ENCODE assay signal across 13 cellular contexts in genomic region chr1:228865613-228866320, GRCh38.
DNase-seq lines count a peak whose midpoint lies in the region; ATAC-seq, FAIRE-seq and TF ChIP-seq lines count a peak whose summit lies in the region.
"Had no signal": no experiment of that assay in that cellular context is flagged by ENCODE, and none has a peak within 500 bp of the region (broad histone marks: within the 10 kb centered on the region; RNA-seq: fewer than 3 reads in every experiment).

No MANE protein-coding gene starts in this region.

- H3K9ac ChIP-seq in HepG2 (ENCODE audit: insufficient read depth, low read depth, low read length) (peak overlapping the region; percentile 59), liver (ENCODE audit: low read depth in 1 of 2, low read length in 2 of 2) (no peak overlapping the region)

- TF ChIP-seq POLR2A in HepG2 (IDR thresholded peaks at IDR 0.05; ENCODE audit: insufficient read depth in 1 of 2, low read depth in 2 of 2, low read length in 2 of 2) (no peak), right lobe of liver (IDR thresholded peaks at IDR 0.05) (no peak), esophagus muscularis mucosa (IDR thresholded peaks at IDR 0.05; ENCODE audit: low read depth) (no peak)

- ATAC-seq in HepG2: no peak
- ATAC-seq in right lobe of liver: no peak
- ATAC-seq in HG03521 (IDR thresholded peaks at IDR 0.05; ENCODE audit: unreplicated experiment): no peak
- no peak for ATAC-seq in GM18498 (IDR thresholded peaks at IDR 0.05; ENCODE audit: unreplicated experiment)
- ATAC-seq in GM19328 (IDR thresholded peaks at IDR 0.05; ENCODE audit: unreplicated experiment): no peak

- TF ChIP-seq CTCF in HepG2 (CRISPR knock-in tag; IDR thresholded peaks at IDR 0.05) (no peak), right lobe of liver (IDR thresholded peaks at IDR 0.05) (no peak), liver (IDR thresholded peaks at IDR 0.05; ENCODE audit: low read depth, low read length, missing input control) (no peak), esophagus muscularis mucosa (IDR thresholded peaks at IDR 0.05) (no peak)

- in situ Hi-C loops in HepG2 (cut with HindIII; ENCODE audit: extremely low pct_ligation_motif_present, low pct_unique_long_range_greater_than_20kb): no loop called here

- TF ChIP-seq RAD21 in HepG2 (CRISPR knock-in tag; IDR thresholded peaks at IDR 0.05) (no peak), liver (IDR thresholded peaks at IDR 0.05) (no peak)

- H2AFZ ChIP-seq in HepG2 (ENCODE audit: low read length): no peak overlapping the region

- H3K79me2 ChIP-seq in HepG2 (ENCODE audit: insufficient read depth, low read length): no peaks in the 10 kb centered on the region

- H3K4me3 ChIP-seq in HepG2 (replicated peaks in 1 of 3; ENCODE audit: insufficient read depth in 1 of 3, low read depth in 2 of 3, low read length in 3 of 3): peak overlapping the region in 2 of 3 experiments; percentile 46 to 49; a peak in 3 of 6 replicates
- no peak overlapping the region for H3K4me3 ChIP-seq in right lobe of liver
- H3K4me3 ChIP-seq in liver (ENCODE audit: low read depth in 1 of 3, low read length in 3 of 3): no peak overlapping the region
- H3K4me3 ChIP-seq in esophagus muscularis mucosa: no peak overlapping the region

- H3K4me1 ChIP-seq in HepG2 (ENCODE audit: insufficient read depth, low read length): peaks cover 92% of the 10 kb centered on the region
- peaks cover 0 to 42% (median 16%) of the 10 kb centered on the region in 4 donors for H3K4me1 ChIP-seq in right lobe of liver
- H3K4me1 ChIP-seq in liver (ENCODE audit: control insufficient read depth in 4 of 4, insufficient read depth in 4 of 4, low read length in 3 of 4): peaks cover 6 to 41% (median 34%) of the 10 kb centered on the region in 4 donors
- H3K4me1 ChIP-seq in esophagus muscularis mucosa: peaks cover 0 to 18% (median 8%) of the 10 kb centered on the region in 4 donors

- H3K36me3 ChIP-seq in HepG2 (replicated peaks in 1 of 2; ENCODE audit: control insufficient read depth in 1 of 2, insufficient read depth in 2 of 2, low read length in 2 of 2) (no peaks in the 10 kb centered on the region), right lobe of liver (no peaks in the 10 kb centered on the region), liver (ENCODE audit: control insufficient read depth in 4 of 4, insufficient read depth in 3 of 4, low read depth in 1 of 4, low read length in 3 of 4) (no peaks in the 10 kb centered on the region), esophagus muscularis mucosa (no peaks in the 10 kb centered on the region)

- CTCF ChIA-PET in HepG2 (lab: Yijun Ruan, JAX; ENCODE audit: low intra/inter-chr PET ratio, low total read pairs): no interaction called here

- H3K27ac ChIP-seq in HepG2 (ENCODE audit: extremely low read length, insufficient read depth, low read length) (peak overlapping the region; percentile 69), right lobe of liver (peak overlapping the region in 1 of 3 donors; percentile 65), liver (ENCODE audit: low read depth in 1 of 2, low read length in 2 of 2) (peak overlapping the region; percentile 40 to 52), esophagus muscularis mucosa (replicated peaks in 1 of 4) (no peak overlapping the region)

- POLR2A ChIA-PET in HepG2 (lab: Yijun Ruan, JAX): interaction anchor here (0.9 to 1.2 kb wide), 3 partner anchors 8 to 28 kb away, joined by 3 to 5 read pairs (median 5); no protein-coding TSS in a partner anchor

- no peaks in the 10 kb centered on the region for H3K9me3 ChIP-seq in HepG2 (ENCODE audit: low read length)
- H3K9me3 ChIP-seq in right lobe of liver: no peaks in the 10 kb centered on the region
- no peaks in the 10 kb centered on the region for H3K9me3 ChIP-seq in liver (ENCODE audit: control insufficient read depth in 4 of 4, low read length in 3 of 4)
- no peaks in the 10 kb centered on the region for H3K9me3 ChIP-seq in esophagus muscularis mucosa

- DNase-seq in HepG2 (ENCODE audit: low spot score) (no peak), right lobe of liver (no peak), NCI-H69 (lab: John Stamatoyannopoulos, UW) (peak; percentile 43), esophagus muscularis mucosa (ENCODE audit: extremely low spot score) (no peak)
- DNase-seq: foreskin fibroblast; SIG-M5; stimulated activated CD4-positive, alpha-beta T cell treated with anti-CD3 and anti-CD28 coated beads, Interleukin-2, amount 100 ng/mL, for 48 hours had no signal

- WGBS in HepG2 (ENCODE audit: low lambda C conversion rate): 74% methylated on average over 7 of the region's 7 CpGs
- WGBS in right lobe of liver (ENCODE audit: insufficient coverage, low coverage, low lambda C conversion rate, missing lambda C conversion rate): 69% methylated on average over 4 of the region's 7 CpGs
- WGBS in liver: 78% methylated on average over 7 of the region's 7 CpGs
- WGBS in esophagus muscularis mucosa: 88% methylated on average over 7 of the region's 7 CpGs

- peak overlapping the region; percentile 78 for H3K4me2 ChIP-seq in HepG2 (ENCODE audit: low read depth, low read length)

- no peak for FAIRE-seq in HepG2 (lab: Jason Lieb, UNC)
- FAIRE-seq: D721Med, G401.6 had no signal

- H3K27me3 ChIP-seq in HepG2 (ENCODE audit: control insufficient read depth in 1 of 2, insufficient read depth in 2 of 2, low read length in 2 of 2) (no peaks in the 10 kb centered on the region), right lobe of liver (no peaks in the 10 kb centered on the region), liver (ENCODE audit: control insufficient read depth in 4 of 4, insufficient read depth in 4 of 4, low read length in 3 of 4) (no peaks in the 10 kb centered on the region), esophagus muscularis mucosa (no peaks in the 10 kb centered on the region)

- no TSS peak for BruUV-seq in HepG2 (replicated peaks; lab: Mats Ljungman, UMichigan)

- TF ChIP-seq EP300 in HepG2 (IDR thresholded peaks at IDR 0.05; ENCODE audit: low read depth in 2 of 2, low read length in 2 of 2) (no peak), HepG2 (CRISPR knock-in tag; IDR thresholded peaks at IDR 0.05; ENCODE audit: borderline replicate concordance) (no peak), esophagus muscularis mucosa (IDR thresholded peaks at IDR 0.05) (no peak)

- intact Hi-C loops in HepG2 (cut with micrococcal nuclease; ENCODE audit: unreplicated experiment): loop anchor here (10.0 kb wide), 1 partner anchor 359 kb away; no protein-coding TSS in a partner anchor
- intact Hi-C loops in right lobe of liver (cut with DNase I): no loop called here
- intact Hi-C loops in esophagus muscularis mucosa (cut with DNase I): no loop called here

- H4K20me1 ChIP-seq in HepG2 (ENCODE audit: insufficient read depth, low read length): no peaks in the 10 kb centered on the region

TF ChIP-seq in HepG2, 621 proteins besides CTCF, POLR2A, EP300 and RAD21:
- no peak for TF ChIP-seq SNAI1 (CRISPR knock-in tag; IDR thresholded peaks at IDR 0.05; ENCODE audit: borderline replicate concordance)
- TF ChIP-seq SNAPC2 (CRISPR knock-in tag; IDR thresholded peaks at IDR 0.05): no peak
- TF ChIP-seq CBX2 (IDR thresholded peaks at IDR 0.05; ENCODE audit: low read depth, low read length): no peak
- no peak for TF ChIP-seq CBX2 (CRISPR knock-in tag; IDR thresholded peaks at IDR 0.05; ENCODE audit: low read depth)
- no peak for TF ChIP-seq ZNF598 (CRISPR knock-in tag; IDR thresholded peaks at IDR 0.05; ENCODE audit: borderline replicate concordance)
- 0 out of 2 replicates have a peak, but pooled peaks have one; percentile 13 for TF ChIP-seq IRF9 (CRISPR knock-in tag; IDR thresholded peaks at IDR 0.05; ENCODE audit: borderline replicate concordance)

TF ChIP-seq in liver, 16 proteins besides CTCF, POLR2A, EP300 and RAD21:
- TF ChIP-seq FOXA1 (IDR thresholded peaks at IDR 0.05): no peak
- no peak for TF ChIP-seq MAX (IDR thresholded peaks at IDR 0.05)
- no peak for TF ChIP-seq NR2F2 (IDR thresholded peaks at IDR 0.05)
- TF ChIP-seq RXRA (IDR thresholded peaks at IDR 0.05): no peak
- TF ChIP-seq HNF4A (conservative IDR thresholded peaks at IDR 0.05): no peak
- TF ChIP-seq SP1 (IDR thresholded peaks at IDR 0.05): no peak
- TF ChIP-seq FOXA2 (IDR thresholded peaks at IDR 0.05): no peak
- TF ChIP-seq ATF3 (IDR thresholded peaks at IDR 0.05): no peak
- no peak for TF ChIP-seq YY1 (IDR thresholded peaks at IDR 0.05)
- no peak for TF ChIP-seq GABPA (IDR thresholded peaks at IDR 0.05 in 1 of 2, conservative IDR thresholded peaks at IDR 0.05 in 1 of 2)
TF ChIP-seq in liver: peak in this region for 0.

Comparison
In these comparisons a context has a peak if more than half of its experiments do, and no peak if none do; other contexts are left out.
1. H3K4me3 ChIP-seq: peak in HepG2 (2 of 3); none in right lobe of liver (0 of 3), liver (0 of 3) and esophagus muscularis mucosa (0 of 4).
2. H3K27ac ChIP-seq: peak in HepG2 (single experiment) and liver (2 of 2); none in esophagus muscularis mucosa (0 of 4).